ENCODE assay signal across 24 cellular contexts in genomic region chr7:82019538-82019937, GRCh38.
DNase-seq lines count a peak whose midpoint lies in the region; ATAC-seq, FAIRE-seq and TF ChIP-seq lines count a peak whose summit lies in the region.
"Had no signal": no experiment of that assay in that cellular context is flagged by ENCODE, and none has a peak within 500 bp of the region (broad histone marks: within the 10 kb centered on the region; RNA-seq: fewer than 3 reads in every experiment).

No MANE protein-coding gene starts in this region.

- intact Hi-C loops in kidney (cut with DNase I) = no loop called here
- intact Hi-C loops in tibial artery (cut with DNase I; ENCODE audit: low total_unique reads) = no loop called here
- intact Hi-C loops in left lung (cut with DNase I) = loop anchor here in 1 of 2 donors (5.0 kb wide), 1 partner anchor 517 kb away; no protein-coding TSS in a partner anchor
- intact Hi-C loops in PC-3 (cut with micrococcal nuclease) = loop anchor here (5.0 kb wide), 2 partner anchors 242 to 402 kb away; no protein-coding TSS in a partner anchor

- no peaks in the 10 kb centered on the region for H3K9me3 ChIP-seq in astrocyte (ENCODE audit: insufficient read depth, low read depth, low read length)
- H3K9me3 ChIP-seq in kidney (ENCODE audit: control insufficient read depth in 1 of 2, low read length in 2 of 2) = no peaks in the 10 kb centered on the region
- no peaks in the 10 kb centered on the region for H3K9me3 ChIP-seq in tibial artery
- no peaks in the 10 kb centered on the region for H3K9me3 ChIP-seq in left lung
- H3K9me3 ChIP-seq in PC-3 (ENCODE audit: low read length) = no peaks in the 10 kb centered on the region
- H3K9me3 ChIP-seq: A549, MG63 had no signal

- H3K4me2 ChIP-seq in astrocyte (ENCODE audit: low read length) = no peak overlapping the region
- no peak overlapping the region for H3K4me2 ChIP-seq in PC-3 (ENCODE audit: low read length)
- H3K4me2 ChIP-seq: A549 had no signal

- H3K36me3 ChIP-seq in astrocyte (ENCODE audit: insufficient read depth, low read length) = no peaks in the 10 kb centered on the region
- H3K36me3 ChIP-seq in kidney (ENCODE audit: control insufficient read depth in 1 of 2, insufficient read depth in 2 of 2, low read length in 2 of 2) = no peaks in the 10 kb centered on the region
- no peaks in the 10 kb centered on the region for H3K36me3 ChIP-seq in tibial artery
- no peaks in the 10 kb centered on the region for H3K36me3 ChIP-seq in left lung
- no peaks in the 10 kb centered on the region for H3K36me3 ChIP-seq in PC-3 (ENCODE audit: low read depth, low read length)
- H3K36me3 ChIP-seq: MG63 had no signal

- no TSS peak for BruUV-seq in PC-3 (replicated peaks; lab: Mats Ljungman, UMichigan)

- no peaks in the 10 kb centered on the region for H3F3A ChIP-seq in PC-3 (ENCODE audit: low read length, unreplicated experiment)

- H3K4me3 Mint-ChIP-seq in astrocyte (ENCODE audit: unreplicated experiment) = no peak overlapping the region
- H3K4me3 Mint-ChIP-seq: B cell; CD8-positive, alpha-beta T cell had no signal

- peak; percentile 3 for DNase-seq in EL
- DNase-seq in astrocyte (ENCODE audit: low read depth) = peak; percentile 51
- no peak for DNase-seq in kidney
- DNase-seq in tibial artery = no peak
- no peak for DNase-seq in NCI-H187 (lab: John Stamatoyannopoulos, UW)
- DNase-seq in left lung = no peak
- no peak for DNase-seq in PC-3
- DNase-seq: CD8-positive, alpha-beta T cell; DMS 273 treated with DMSO at 0.1 percent for 48 hours; DMS79 treated with DMSO at 0.1 percent for 48 hours; IMR-90; KG1; MG63; NCI-H1105 treated with DMSO at 0.1 percent for 48 hours; NCI-H2081; NCI-H2227 treated with DMSO at 0.1 percent for 48 hours; NCI-H526 treated with DMSO at 0.1 percent for 48 hours; SHP77 had no signal

- H4K20me1 ChIP-seq in astrocyte (ENCODE audit: insufficient read depth, low read length) = no peaks in the 10 kb centered on the region
- no peaks in the 10 kb centered on the region for H4K20me1 ChIP-seq in PC-3 (ENCODE audit: low read length)

- no peaks in the 10 kb centered on the region for H3K9me3 Mint-ChIP-seq in astrocyte (ENCODE audit: unreplicated experiment)
- H3K9me3 Mint-ChIP-seq: CD8-positive, alpha-beta T cell had no signal

- H3K27ac ChIP-seq in astrocyte (ENCODE audit: low read depth, low read length) (no peak overlapping the region), kidney (ENCODE audit: low read depth in 2 of 2, low read length in 2 of 2) (no peak overlapping the region), tibial artery (peak overlapping the region; percentile 11 to 19), left lung (no peak overlapping the region), PC-3 (ENCODE audit: low read length) (no peak overlapping the region)
- H3K27ac ChIP-seq: A549, C4-2B, RWPE1 had no signal

- H2AFZ ChIP-seq in astrocyte (ENCODE audit: low read depth, low read length) (no peak overlapping the region), PC-3 (ENCODE audit: low read length) (no peak overlapping the region)

- H3K9me2 ChIP-seq in PC-3 (replicated peaks; ENCODE audit: low read length) = no peaks in the 10 kb centered on the region

- no peaks in the 10 kb centered on the region for H3K27me3 Mint-ChIP-seq in astrocyte (ENCODE audit: low read depth, unreplicated experiment)
- H3K27me3 Mint-ChIP-seq: B cell had no signal

- H3K36me3 Mint-ChIP-seq in astrocyte (ENCODE audit: low read depth, unreplicated experiment) = no peaks in the 10 kb centered on the region
- H3K36me3 Mint-ChIP-seq: CD8-positive, alpha-beta T cell had no signal

- no peak for ATAC-seq in left lung
- ATAC-seq in PC-3 = no peak
- ATAC-seq: A549; CD8-positive, alpha-beta T cell; HCT116; Panc1 had no signal

- H3K4me1 ChIP-seq in astrocyte (ENCODE audit: insufficient read depth, low read length) = no peaks in the 10 kb centered on the region
- no peaks in the 10 kb centered on the region for H3K4me1 ChIP-seq in kidney (ENCODE audit: control insufficient read depth in 1 of 2, insufficient read depth in 1 of 2, low read depth in 1 of 2, low read length in 2 of 2)
- peaks cover 0 to 38% (median 11%) of the 10 kb centered on the region in 4 donors for H3K4me1 ChIP-seq in tibial artery
- no peaks in the 10 kb centered on the region for H3K4me1 ChIP-seq in left lung
- peaks cover 7% of the 10 kb centered on the region for H3K4me1 ChIP-seq in PC-3 (ENCODE audit: insufficient read depth, low read length)

- TF ChIP-seq CTCF in astrocyte (IDR thresholded peaks at IDR 0.05; ENCODE audit: insufficient read depth, low read depth, low read length) (no peak), kidney (IDR thresholded peaks at IDR 0.05; ENCODE audit: borderline replicate concordance, extremely low read depth, insufficient read depth) (no peak), tibial artery (IDR thresholded peaks at IDR 0.05) (no peak), left lung (IDR thresholded peaks at IDR 0.05) (no peak), PC-3 (conservative IDR thresholded peaks at IDR 0.05; ENCODE audit: low read depth, low read length) (no peak)

- FAIRE-seq in astrocyte (lab: Jason Lieb, UNC) (no peak), kidney (lab: Jason Lieb, UNC) (peak; percentile 33)
- FAIRE-seq: A549 had no signal

- no peaks in the 10 kb centered on the region for H3K27me3 ChIP-seq in astrocyte (ENCODE audit: insufficient read depth, low read length)
- no peaks in the 10 kb centered on the region for H3K27me3 ChIP-seq in tibial artery
- no peaks in the 10 kb centered on the region for H3K27me3 ChIP-seq in left lung
- no peaks in the 10 kb centered on the region for H3K27me3 ChIP-seq in PC-3 (ENCODE audit: low read length)
- H3K27me3 ChIP-seq: MG63 had no signal

- H3K4me1 Mint-ChIP-seq in astrocyte (ENCODE audit: low read depth, unreplicated experiment) = no peaks in the 10 kb centered on the region
- H3K4me1 Mint-ChIP-seq: B cell had no signal

- H3K79me2 ChIP-seq in astrocyte (ENCODE audit: insufficient read depth, low read length) = no peaks in the 10 kb centered on the region
- no peaks in the 10 kb centered on the region for H3K79me2 ChIP-seq in PC-3 (ENCODE audit: low read length)

- no peak overlapping the region for H3K27ac Mint-ChIP-seq in astrocyte (ENCODE audit: unreplicated experiment)
- H3K27ac Mint-ChIP-seq: B cell; CD8-positive, alpha-beta T cell had no signal

- CTCF ChIA-PET in PC-3 (lab: Charles Lee) = no interaction called here

- POLR2A ChIA-PET in PC-3 (lab: Charles Lee; ENCODE audit: unreplicated experiment) = no interaction called here

- no peak overlapping the region for H3K4me3 ChIP-seq in astrocyte (ENCODE audit: insufficient read depth, low read depth, low read length)
- H3K4me3 ChIP-seq in kidney (ENCODE audit: low read length in 2 of 2) = no peak overlapping the region
- no peak overlapping the region for H3K4me3 ChIP-seq in tibial artery
- H3K4me3 ChIP-seq in left lung = no peak overlapping the region
- H3K4me3 ChIP-seq in PC-3 (ENCODE audit: low read length) = no peak overlapping the region
- H3K4me3 ChIP-seq: A549, MG63 had no signal

- H3K9ac ChIP-seq in astrocyte (ENCODE audit: low read length) (no peak overlapping the region), kidney (ENCODE audit: low read length in 2 of 2) (no peak overlapping the region), PC-3 (ENCODE audit: low read length) (no peak overlapping the region)

Comparison
In these comparisons a context has a peak if more than half of its experiments do, and no peak if none do; other contexts are left out.
1. DNase-seq: peak in EL (single experiment) and astrocyte (single experiment); none in kidney (single experiment), tibial artery (0 of 2), NCI-H187 (0 of 2), left lung (0 of 2) and PC-3 (single experiment).
2. H3K27ac ChIP-seq: peak in tibial artery (2 of 2); none in astrocyte (single experiment), kidney (0 of 2), left lung (0 of 2) and PC-3 (single experiment).